In the genomic region with DNA sequence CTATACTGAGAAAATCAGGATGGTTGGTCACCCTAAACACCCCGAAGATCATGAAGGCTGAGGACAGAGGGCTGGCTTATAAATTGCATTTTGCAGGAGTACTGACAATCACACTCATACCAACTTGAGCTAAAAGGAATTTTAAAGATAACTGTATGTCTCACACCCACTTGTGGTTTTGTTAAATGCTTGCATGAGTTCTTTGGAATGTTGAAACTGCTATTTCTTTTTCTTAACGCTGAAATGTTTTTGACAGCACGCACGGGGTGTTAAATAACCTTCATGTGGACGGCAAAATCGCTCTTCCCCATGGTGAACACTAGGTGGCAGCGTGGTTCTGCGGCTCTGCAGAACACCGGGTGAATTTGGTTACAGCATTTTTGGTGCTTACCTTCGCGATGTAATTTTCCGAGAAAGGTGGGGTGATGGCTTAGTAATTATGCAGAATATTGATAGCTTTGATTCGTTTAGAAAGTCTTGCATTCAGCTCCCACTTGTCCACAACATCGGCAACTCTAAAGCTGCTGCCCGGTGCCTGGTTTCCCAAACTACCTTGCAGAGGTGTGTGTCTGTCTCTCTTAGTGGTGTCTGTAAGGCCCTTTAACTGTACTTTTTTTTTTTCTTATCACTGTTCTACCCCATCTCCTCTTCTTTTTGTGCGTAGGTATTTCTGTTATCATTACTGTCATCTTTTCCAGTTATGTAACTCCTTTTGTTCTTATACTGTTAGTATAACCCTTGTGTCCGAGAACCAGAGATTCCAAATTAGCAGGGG, we compare ENCODE assay signal across 8 cellular contexts. TPM values are rescaled to one million over a fixed set of nuclear protein-coding genes. Genes with fewer than 3 reads are reported as not detected.
DNase-seq lines count a peak whose midpoint lies in the region; ATAC-seq and TF ChIP-seq lines count a peak whose summit lies in the region.

No MANE protein-coding gene starts in this region.

- no peaks in the 10 kb centered on the region for H3K79me2 ChIP-seq in OCI-LY1 (ENCODE audit: insufficient read depth, low read length)

- H3K36me3 ChIP-seq in OCI-LY1 (ENCODE audit: insufficient read depth, low read length) = no peaks in the 10 kb centered on the region
- H3K36me3 ChIP-seq in esophagus muscularis mucosa = no peaks in the 10 kb centered on the region

- no peaks in the 10 kb centered on the region for H3K9me2 ChIP-seq in OCI-LY1 (ENCODE audit: low read depth, low read length)

- no peaks in the 10 kb centered on the region for H4K20me1 ChIP-seq in OCI-LY1 (ENCODE audit: insufficient read depth, low read length)

- TF ChIP-seq POLR2A in esophagus muscularis mucosa (IDR thresholded peaks at IDR 0.05; ENCODE audit: low read depth) = no peak

- H3K4me2 ChIP-seq in OCI-LY1 (ENCODE audit: low read length) = no peak overlapping the region

- 23% methylated on average over 17 of the region's 17 CpGs for WGBS in esophagus muscularis mucosa

- no peak for ATAC-seq in GM18502 (IDR thresholded peaks at IDR 0.05; ENCODE audit: poor library complexity, unreplicated experiment)

- peak; percentile 95 for TF ChIP-seq CTCF in OCI-LY1 (IDR thresholded peaks at IDR 0.05; ENCODE audit: low read length)
- peak; percentile 93 to 95 (median 95) for TF ChIP-seq CTCF in esophagus muscularis mucosa (IDR thresholded peaks at IDR 0.05)
- peak; percentile 93 to 97 (median 93) for TF ChIP-seq CTCF in nephron (IDR thresholded peaks at IDR 0.05; ENCODE audit: unreplicated experiment in 3 of 3)

- H3K9me3 Mint-ChIP-seq in nephron = no peaks in the 10 kb centered on the region

- no peaks in the 10 kb centered on the region for H3K9me3 ChIP-seq in OCI-LY1 (ENCODE audit: low read length)
- H3K9me3 ChIP-seq in esophagus muscularis mucosa = no peaks in the 10 kb centered on the region

- no peaks in the 10 kb centered on the region for H3F3A ChIP-seq in OCI-LY1 (ENCODE audit: insufficient read depth, low read length)

- H3K27ac Mint-ChIP-seq in nephron = peak overlapping the region in 1 of 3 experiments; percentile 44

- no peak overlapping the region for H2AFZ ChIP-seq in OCI-LY1 (ENCODE audit: low read length)

- DNase-seq in GM03348 (ENCODE audit: low spot score) (peak; percentile 88), HS-5 (ENCODE audit: low read depth) (peak; percentile 89), activated T-cell treated with anti-CD3 and anti-CD28 coated beads for 24 hours (ENCODE audit: low read depth) (peak; percentile 55), esophagus muscularis mucosa (ENCODE audit: extremely low spot score) (no peak), stromal cell of bone marrow (ENCODE audit: low read depth) (peak; percentile 85)

- intact Hi-C loops in esophagus muscularis mucosa (cut with DNase I) = loop anchor here (1.0 to 5.0 kb wide), 4 partner anchors 56 to 320 kb away; no protein-coding TSS in a partner anchor

- H3K9ac ChIP-seq in OCI-LY1 (ENCODE audit: low read length) = no peak overlapping the region

- no peak overlapping the region for H3K27ac ChIP-seq in OCI-LY1 (ENCODE audit: low read depth, low read length, poor library complexity, severe bottlenecking)
- H3K27ac ChIP-seq in esophagus muscularis mucosa (replicated peaks in 1 of 4) = no peak overlapping the region

- no peak for TF ChIP-seq EP300 in esophagus muscularis mucosa (IDR thresholded peaks at IDR 0.05)

- H3K4me3 Mint-ChIP-seq in nephron = no peak overlapping the region

- H3K4me3 ChIP-seq in OCI-LY1 (ENCODE audit: low read depth, low read length, poor library complexity, severe bottlenecking) (no peak overlapping the region), esophagus muscularis mucosa (no peak overlapping the region)

- H3K4me1 ChIP-seq in OCI-LY1 (ENCODE audit: insufficient read depth, low read length, severe bottlenecking) (no peaks in the 10 kb centered on the region), esophagus muscularis mucosa (peaks cover 0 to 25% (median 22%) of the 10 kb centered on the region in 4 donors)

- H3K27me3 ChIP-seq in OCI-LY1 (ENCODE audit: insufficient read depth, low read length) = no peaks in the 10 kb centered on the region
- no peaks in the 10 kb centered on the region for H3K27me3 ChIP-seq in esophagus muscularis mucosa

- H3K36me3 Mint-ChIP-seq in nephron (ENCODE audit: low read depth) = peaks cover 33% of the 10 kb centered on the region

- H3K4me1 Mint-ChIP-seq in nephron = peaks cover 43% of the 10 kb centered on the region

- no peaks in the 10 kb centered on the region for H3K27me3 Mint-ChIP-seq in nephron (ENCODE audit: low read depth)

RNA-seq across cellular contexts. Expression of a gene that starts 51.7 kb away (rescaled TPM):
- 10 to 100 TPM in 1 of 4 donors, 1 to 10 TPM in 3; 5.4 to 14.6 (median 8.2) TPM for total RNA-seq in esophagus muscularis mucosa
